Comparison of ENCODE assay signal across 1 cellular context in the genomic region with DNA sequence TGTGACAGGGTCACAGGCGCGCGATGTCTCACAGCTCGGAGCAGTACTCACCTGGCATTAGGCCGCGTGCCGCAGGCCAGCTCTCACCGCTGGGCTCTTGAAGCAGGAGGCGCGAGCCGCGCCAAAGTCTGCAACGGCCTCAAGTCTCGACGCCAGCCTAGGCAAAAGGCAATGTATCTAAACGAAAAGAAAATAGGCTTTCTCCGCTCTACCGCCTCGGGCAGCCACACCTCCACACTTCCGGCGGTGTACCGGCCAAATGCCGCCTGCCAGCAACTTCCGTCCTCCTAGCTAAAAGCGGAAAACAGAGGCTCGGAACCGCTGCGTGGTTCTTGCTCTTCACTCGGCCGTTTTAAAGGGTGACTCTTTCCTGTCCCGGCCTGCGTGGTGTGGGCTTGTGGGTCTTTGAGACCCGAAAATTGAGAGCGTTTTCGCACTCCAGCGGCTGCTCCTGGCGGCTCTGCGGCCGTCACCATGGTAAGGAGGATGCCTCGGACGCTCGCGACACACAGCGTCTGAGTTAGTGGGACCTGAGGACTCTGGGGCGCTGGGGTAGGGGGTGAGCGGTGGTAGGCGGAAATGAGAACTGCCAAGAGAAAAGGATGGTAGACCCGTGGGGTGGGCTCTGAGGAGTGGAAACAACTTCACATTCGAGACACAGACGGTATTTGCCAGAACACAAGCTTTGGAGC.
TF ChIP-seq lines count a peak whose summit lies in the region.

A gene with protein sequence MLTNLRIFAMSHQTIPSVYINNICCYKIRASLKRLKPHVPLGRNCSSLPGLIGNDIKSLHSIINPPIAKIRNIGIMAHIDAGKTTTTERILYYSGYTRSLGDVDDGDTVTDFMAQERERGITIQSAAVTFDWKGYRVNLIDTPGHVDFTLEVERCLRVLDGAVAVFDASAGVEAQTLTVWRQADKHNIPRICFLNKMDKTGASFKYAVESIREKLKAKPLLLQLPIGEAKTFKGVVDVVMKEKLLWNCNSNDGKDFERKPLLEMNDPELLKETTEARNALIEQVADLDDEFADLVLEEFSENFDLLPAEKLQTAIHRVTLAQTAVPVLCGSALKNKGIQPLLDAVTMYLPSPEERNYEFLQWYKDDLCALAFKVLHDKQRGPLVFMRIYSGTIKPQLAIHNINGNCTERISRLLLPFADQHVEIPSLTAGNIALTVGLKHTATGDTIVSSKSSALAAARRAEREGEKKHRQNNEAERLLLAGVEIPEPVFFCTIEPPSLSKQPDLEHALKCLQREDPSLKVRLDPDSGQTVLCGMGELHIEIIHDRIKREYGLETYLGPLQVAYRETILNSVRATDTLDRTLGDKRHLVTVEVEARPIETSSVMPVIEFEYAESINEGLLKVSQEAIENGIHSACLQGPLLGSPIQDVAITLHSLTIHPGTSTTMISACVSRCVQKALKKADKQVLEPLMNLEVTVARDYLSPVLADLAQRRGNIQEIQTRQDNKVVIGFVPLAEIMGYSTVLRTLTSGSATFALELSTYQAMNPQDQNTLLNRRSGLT (minus strand): TSS at position 231 of the 692 bp plus-strand sequence. CDS start 3,375 bp downstream, outside the sequence.
NSA2 (plus strand) TSS at position 363 of the 692 bp plus-strand sequence; CDS start at position 475, 112 bp downstream.

TF ChIP-seq in K562, 482 proteins besides CTCF, POLR2A, EP300 and RAD21 (continued from another document and continues in another):
- TF ChIP-seq TCF15 (CRISPR knock-in tag; IDR thresholded peaks at IDR 0.05) (peak; percentile 51; the same call in 1 of the 2 replicates), TAF1 (IDR thresholded peaks at IDR 0.05; ENCODE audit: control insufficient read depth, extremely low read depth, insufficient read depth, low read length, severe bottlenecking) (peak; percentile 77), ZFP1 (CRISPR knock-in tag; IDR thresholded peaks at IDR 0.05) (no peak), TBP (optimal IDR thresholded peaks at IDR 0.05; ENCODE audit: low read depth, low read length) (peak; percentile 82), TCF3 (CRISPR knock-in tag; IDR thresholded peaks at IDR 0.05) (no peak), SNRNP70 (optimal IDR thresholded peaks at IDR 0.05; ENCODE audit: low read depth, low read length) (no peak), ZNF511 (CRISPR knock-in tag; IDR thresholded peaks at IDR 0.05) (peak; percentile 61; the same call in 1 of the 2 replicates), CBX3 (IDR thresholded peaks at IDR 0.05; ENCODE audit: borderline replicate concordance in 1 of 2, low read length in 2 of 2) (peak in 1 of 2 experiments; percentile 87; a peak in 2 of 3 replicates), TRIM28 (IDR thresholded peaks at IDR 0.05) (0 out of 2 replicates have a peak, but pooled peaks have one; percentile 20), ZC3H11A (IDR thresholded peaks at IDR 0.05; ENCODE audit: low read depth, low read length) (peak; percentile 88; the same call in 1 of the 2 replicates), KLF13 (tag; IDR thresholded peaks at IDR 0.05; ENCODE audit: borderline replicate concordance, low read depth) (peak; percentile 41; the same call in 1 of the 2 replicates), E2F1 (CRISPR knock-in tag; IDR thresholded peaks at IDR 0.05) (peak; percentile 47; the same call in 1 of the 2 replicates), GATA2 (CRISPR knock-in tag; IDR thresholded peaks at IDR 0.05) (no peak), ZKSCAN8 (CRISPR knock-in tag; IDR thresholded peaks at IDR 0.05) (no peak), SIX5 (IDR thresholded peaks at IDR 0.05; ENCODE audit: borderline replicate concordance in 1 of 2, insufficient read depth in 1 of 2, low read depth in 1 of 2, low read length in 2 of 2) (peak; percentile 34 to 49; a peak in 3 of 4 replicates), SAP30 (IDR thresholded peaks at IDR 0.05; ENCODE audit: borderline replicate concordance, insufficient read depth, low read depth, low read length, poor library complexity, severe bottlenecking) (peak; percentile 79), TFAP4 (CRISPR knock-in tag; IDR thresholded peaks at IDR 0.05; ENCODE audit: borderline replicate concordance) (peak; percentile 69; the same call in 1 of the 2 replicates), KDM4B (IDR thresholded peaks at IDR 0.05; ENCODE audit: borderline replicate concordance in 2 of 2, low read depth in 1 of 2) (peak in 1 of 2 experiments; percentile 96; a peak in 2 of 4 replicates), JUN (IDR thresholded peaks at IDR 0.05; ENCODE audit: borderline replicate concordance, low read depth, low read length) (peak; percentile 50; the same call in 1 of the 2 replicates), JUN (CRISPR knock-in tag; IDR thresholded peaks at IDR 0.05; ENCODE audit: borderline replicate concordance) (no peak), ATF4 (CRISPR knock-in tag; IDR thresholded peaks at IDR 0.05) (no peak)
- TF ChIP-seq, protein P1, sequence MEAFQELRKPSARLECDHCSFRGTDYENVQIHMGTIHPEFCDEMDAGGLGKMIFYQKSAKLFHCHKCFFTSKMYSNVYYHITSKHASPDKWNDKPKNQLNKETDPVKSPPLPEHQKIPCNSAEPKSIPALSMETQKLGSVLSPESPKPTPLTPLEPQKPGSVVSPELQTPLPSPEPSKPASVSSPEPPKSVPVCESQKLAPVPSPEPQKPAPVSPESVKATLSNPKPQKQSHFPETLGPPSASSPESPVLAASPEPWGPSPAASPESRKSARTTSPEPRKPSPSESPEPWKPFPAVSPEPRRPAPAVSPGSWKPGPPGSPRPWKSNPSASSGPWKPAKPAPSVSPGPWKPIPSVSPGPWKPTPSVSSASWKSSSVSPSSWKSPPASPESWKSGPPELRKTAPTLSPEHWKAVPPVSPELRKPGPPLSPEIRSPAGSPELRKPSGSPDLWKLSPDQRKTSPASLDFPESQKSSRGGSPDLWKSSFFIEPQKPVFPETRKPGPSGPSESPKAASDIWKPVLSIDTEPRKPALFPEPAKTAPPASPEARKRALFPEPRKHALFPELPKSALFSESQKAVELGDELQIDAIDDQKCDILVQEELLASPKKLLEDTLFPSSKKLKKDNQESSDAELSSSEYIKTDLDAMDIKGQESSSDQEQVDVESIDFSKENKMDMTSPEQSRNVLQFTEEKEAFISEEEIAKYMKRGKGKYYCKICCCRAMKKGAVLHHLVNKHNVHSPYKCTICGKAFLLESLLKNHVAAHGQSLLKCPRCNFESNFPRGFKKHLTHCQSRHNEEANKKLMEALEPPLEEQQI (IDR thresholded peaks at IDR 0.05): peak; percentile 60; the same call in 1 of the 2 replicates
- TF ChIP-seq, protein P2, sequence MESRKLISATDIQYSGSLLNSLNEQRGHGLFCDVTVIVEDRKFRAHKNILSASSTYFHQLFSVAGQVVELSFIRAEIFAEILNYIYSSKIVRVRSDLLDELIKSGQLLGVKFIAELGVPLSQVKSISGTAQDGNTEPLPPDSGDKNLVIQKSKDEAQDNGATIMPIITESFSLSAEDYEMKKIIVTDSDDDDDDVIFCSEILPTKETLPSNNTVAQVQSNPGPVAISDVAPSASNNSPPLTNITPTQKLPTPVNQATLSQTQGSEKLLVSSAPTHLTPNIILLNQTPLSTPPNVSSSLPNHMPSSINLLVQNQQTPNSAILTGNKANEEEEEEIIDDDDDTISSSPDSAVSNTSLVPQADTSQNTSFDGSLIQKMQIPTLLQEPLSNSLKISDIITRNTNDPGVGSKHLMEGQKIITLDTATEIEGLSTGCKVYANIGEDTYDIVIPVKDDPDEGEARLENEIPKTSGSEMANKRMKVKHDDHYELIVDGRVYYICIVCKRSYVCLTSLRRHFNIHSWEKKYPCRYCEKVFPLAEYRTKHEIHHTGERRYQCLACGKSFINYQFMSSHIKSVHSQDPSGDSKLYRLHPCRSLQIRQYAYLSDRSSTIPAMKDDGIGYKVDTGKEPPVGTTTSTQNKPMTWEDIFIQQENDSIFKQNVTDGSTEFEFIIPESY (CRISPR knock-in tag; IDR thresholded peaks at IDR 0.05): no peak
- TF ChIP-seq, protein P3, sequence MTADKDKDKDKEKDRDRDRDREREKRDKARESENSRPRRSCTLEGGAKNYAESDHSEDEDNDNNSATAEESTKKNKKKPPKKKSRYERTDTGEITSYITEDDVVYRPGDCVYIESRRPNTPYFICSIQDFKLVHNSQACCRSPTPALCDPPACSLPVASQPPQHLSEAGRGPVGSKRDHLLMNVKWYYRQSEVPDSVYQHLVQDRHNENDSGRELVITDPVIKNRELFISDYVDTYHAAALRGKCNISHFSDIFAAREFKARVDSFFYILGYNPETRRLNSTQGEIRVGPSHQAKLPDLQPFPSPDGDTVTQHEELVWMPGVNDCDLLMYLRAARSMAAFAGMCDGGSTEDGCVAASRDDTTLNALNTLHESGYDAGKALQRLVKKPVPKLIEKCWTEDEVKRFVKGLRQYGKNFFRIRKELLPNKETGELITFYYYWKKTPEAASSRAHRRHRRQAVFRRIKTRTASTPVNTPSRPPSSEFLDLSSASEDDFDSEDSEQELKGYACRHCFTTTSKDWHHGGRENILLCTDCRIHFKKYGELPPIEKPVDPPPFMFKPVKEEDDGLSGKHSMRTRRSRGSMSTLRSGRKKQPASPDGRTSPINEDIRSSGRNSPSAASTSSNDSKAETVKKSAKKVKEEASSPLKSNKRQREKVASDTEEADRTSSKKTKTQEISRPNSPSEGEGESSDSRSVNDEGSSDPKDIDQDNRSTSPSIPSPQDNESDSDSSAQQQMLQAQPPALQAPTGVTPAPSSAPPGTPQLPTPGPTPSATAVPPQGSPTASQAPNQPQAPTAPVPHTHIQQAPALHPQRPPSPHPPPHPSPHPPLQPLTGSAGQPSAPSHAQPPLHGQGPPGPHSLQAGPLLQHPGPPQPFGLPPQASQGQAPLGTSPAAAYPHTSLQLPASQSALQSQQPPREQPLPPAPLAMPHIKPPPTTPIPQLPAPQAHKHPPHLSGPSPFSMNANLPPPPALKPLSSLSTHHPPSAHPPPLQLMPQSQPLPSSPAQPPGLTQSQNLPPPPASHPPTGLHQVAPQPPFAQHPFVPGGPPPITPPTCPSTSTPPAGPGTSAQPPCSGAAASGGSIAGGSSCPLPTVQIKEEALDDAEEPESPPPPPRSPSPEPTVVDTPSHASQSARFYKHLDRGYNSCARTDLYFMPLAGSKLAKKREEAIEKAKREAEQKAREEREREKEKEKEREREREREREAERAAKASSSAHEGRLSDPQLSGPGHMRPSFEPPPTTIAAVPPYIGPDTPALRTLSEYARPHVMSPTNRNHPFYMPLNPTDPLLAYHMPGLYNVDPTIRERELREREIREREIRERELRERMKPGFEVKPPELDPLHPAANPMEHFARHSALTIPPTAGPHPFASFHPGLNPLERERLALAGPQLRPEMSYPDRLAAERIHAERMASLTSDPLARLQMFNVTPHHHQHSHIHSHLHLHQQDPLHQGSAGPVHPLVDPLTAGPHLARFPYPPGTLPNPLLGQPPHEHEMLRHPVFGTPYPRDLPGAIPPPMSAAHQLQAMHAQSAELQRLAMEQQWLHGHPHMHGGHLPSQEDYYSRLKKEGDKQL (CRISPR knock-in tag; IDR thresholded peaks at IDR 0.05; ENCODE audit: borderline replicate concordance): no peak
- TF ChIP-seq, protein P4, sequence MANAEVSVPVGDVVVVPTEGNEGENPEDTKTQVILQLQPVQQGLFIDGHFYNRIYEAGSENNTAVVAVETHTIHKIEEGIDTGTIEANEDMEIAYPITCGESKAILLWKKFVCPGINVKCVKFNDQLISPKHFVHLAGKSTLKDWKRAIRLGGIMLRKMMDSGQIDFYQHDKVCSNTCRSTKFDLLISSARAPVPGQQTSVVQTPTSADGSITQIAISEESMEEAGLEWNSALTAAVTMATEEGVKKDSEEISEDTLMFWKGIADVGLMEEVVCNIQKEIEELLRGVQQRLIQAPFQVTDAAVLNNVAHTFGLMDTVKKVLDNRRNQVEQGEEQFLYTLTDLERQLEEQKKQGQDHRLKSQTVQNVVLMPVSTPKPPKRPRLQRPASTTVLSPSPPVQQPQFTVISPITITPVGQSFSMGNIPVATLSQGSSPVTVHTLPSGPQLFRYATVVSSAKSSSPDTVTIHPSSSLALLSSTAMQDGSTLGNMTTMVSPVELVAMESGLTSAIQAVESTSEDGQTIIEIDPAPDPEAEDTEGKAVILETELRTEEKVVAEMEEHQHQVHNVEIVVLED (CRISPR knock-in tag; IDR thresholded peaks at IDR 0.05): peak; percentile 38; the same call in 1 of the 2 replicates
